ENCODE assay signal across 26 cellular contexts in genomic region chr2:217614498-217614897, GRCh38.
A peak's percentile ranks its signal among the peaks of the same experiment; 100 is the strongest.
DNase-seq lines count a peak whose midpoint lies in the region; ATAC-seq and TF ChIP-seq lines count a peak whose summit lies in the region.
"Had no signal": no experiment of that assay in that cellular context is flagged by ENCODE, and none has a peak within 500 bp of the region (broad histone marks: within the 10 kb centered on the region; RNA-seq: fewer than 3 reads in every experiment).

No MANE protein-coding gene starts in this region.

- no peak overlapping the region for H3K4me3 Mint-ChIP-seq in activated CD4-positive, alpha-beta T cell treated with anti-CD3 and anti-CD28 coated beads for 36 hours
- no peak overlapping the region for H3K4me3 Mint-ChIP-seq in activated B cell treated with CpG ODN at 0.5 μM for 24 hours
- H3K4me3 Mint-ChIP-seq: CD4-positive, CD25-positive, alpha-beta regulatory T cell; dendritic cell treated with granulocyte-macrophage colony-stimulating factor and Interleukin-4, amounts not matched to agents 40 ng/mL and 50 ng/mL, for 4 days; GM23338; stimulated activated effector memory CD8-positive, alpha-beta T cell treated with anti-CD3 and anti-CD28 coated beads, Interleukin-12 subunit alpha, Interleukin-12 subunit beta, amount 100 ng/mL, for 72 hours; T-helper 2 cell treated with Interferon-gamma antibody and Interleukin-4, amounts not matched to agents 5 μg/mL and 100 μg/mL, for 36 hours had no signal

- H3K9me3 ChIP-seq in effector memory CD4-positive, alpha-beta T cell (ENCODE audit: control insufficient read depth, low read length), result no peaks in the 10 kb centered on the region
- H3K9me3 ChIP-seq: A549, body of pancreas, esophagus muscularis mucosa, psoas muscle, upper lobe of right lung had no signal

- H3K9me3 Mint-ChIP-seq in activated CD4-positive, alpha-beta T cell treated with anti-CD3 and anti-CD28 coated beads for 36 hours (ENCODE audit: low read depth), result no peaks in the 10 kb centered on the region
- H3K9me3 Mint-ChIP-seq in activated B cell treated with CpG ODN at 0.5 μM for 24 hours, result no peaks in the 10 kb centered on the region
- H3K9me3 Mint-ChIP-seq: dendritic cell treated with granulocyte-macrophage colony-stimulating factor and Interleukin-4, amounts not matched to agents 40 ng/mL and 50 ng/mL, for 4 days; GM23338; naive thymus-derived CD8-positive, alpha-beta T cell; stimulated activated effector memory CD8-positive, alpha-beta T cell treated with anti-CD3 and anti-CD28 coated beads, Interleukin-12 subunit alpha, Interleukin-12 subunit beta, amount 100 ng/mL, for 72 hours; T-helper 2 cell treated with Interferon-gamma antibody and Interleukin-4, amounts not matched to agents 5 μg/mL and 100 μg/mL, for 36 hours had no signal

- peak; percentile 27 for ATAC-seq in activated CD4-positive, alpha-beta T cell treated with anti-CD3 and anti-CD28 coated beads for 36 hours
- ATAC-seq in GM18868 (IDR thresholded peaks at IDR 0.05; ENCODE audit: unreplicated experiment) (peak; percentile 59), HG03039 (IDR thresholded peaks at IDR 0.05; ENCODE audit: unreplicated experiment) (peak; percentile 47), activated B cell treated with CpG ODN at 0.5 μM for 24 hours (ENCODE audit: low read depth) (peak; percentile 31)
- ATAC-seq: A549; activated naive CD4-positive, alpha-beta T cell treated with anti-CD3 and anti-CD28 coated beads, Interleukin-2, amount 50 U/mL, for 72 hours; body of pancreas; GM23338; naive thymus-derived CD8-positive, alpha-beta T cell; psoas muscle; stimulated activated effector memory CD8-positive, alpha-beta T cell treated with anti-CD3 and anti-CD28 coated beads, Interleukin-12 subunit alpha, Interleukin-12 subunit beta, amount 100 ng/mL, for 72 hours; upper lobe of right lung had no signal

- H3K27me3 ChIP-seq in effector memory CD4-positive, alpha-beta T cell (replicated peaks; ENCODE audit: control insufficient read depth, insufficient read depth, low read length, poor library complexity, severe bottlenecking), result no peaks in the 10 kb centered on the region
- H3K27me3 ChIP-seq: body of pancreas, esophagus muscularis mucosa, upper lobe of right lung had no signal

- H3K36me3 Mint-ChIP-seq in activated CD4-positive, alpha-beta T cell treated with anti-CD3 and anti-CD28 coated beads for 36 hours (ENCODE audit: low read depth), result no peaks in the 10 kb centered on the region
- H3K36me3 Mint-ChIP-seq in activated B cell treated with CpG ODN at 0.5 μM for 24 hours (ENCODE audit: low read depth), result no peaks in the 10 kb centered on the region
- H3K36me3 Mint-ChIP-seq: CD4-positive, CD25-positive, alpha-beta regulatory T cell; naive thymus-derived CD8-positive, alpha-beta T cell had no signal

- CTCF ChIA-PET in activated CD4-positive, alpha-beta T cell treated with anti-CD3 and anti-CD28 coated beads for 36 hours (lab: Charles Lee), result no interaction called here
- CTCF ChIA-PET in activated B cell treated with CpG ODN at 0.5 μM for 24 hours (lab: Charles Lee), result no interaction called here

- H3K27ac Mint-ChIP-seq in activated CD4-positive, alpha-beta T cell treated with anti-CD3 and anti-CD28 coated beads for 36 hours, result no peak overlapping the region
- no peak overlapping the region for H3K27ac Mint-ChIP-seq in activated B cell treated with CpG ODN at 0.5 μM for 24 hours
- H3K27ac Mint-ChIP-seq: activated naive CD4-positive, alpha-beta T cell treated with anti-CD3 and anti-CD28 coated beads, Interleukin-2, amount 50 U/mL, for 72 hours; CD4-positive, CD25-positive, alpha-beta regulatory T cell; dendritic cell treated with granulocyte-macrophage colony-stimulating factor and Interleukin-4, amounts not matched to agents 40 ng/mL and 50 ng/mL, for 4 days; GM23338; T-helper 2 cell treated with Interferon-gamma antibody and Interleukin-4, amounts not matched to agents 5 μg/mL and 100 μg/mL, for 36 hours had no signal

- no peak for TF ChIP-seq CTCF in activated B cell treated with CpG ODN at 0.5 μM for 24 hours (IDR thresholded peaks at IDR 0.05)

- peaks cover 17% of the 10 kb centered on the region for H3K4me1 ChIP-seq in effector memory CD4-positive, alpha-beta T cell (ENCODE audit: control insufficient read depth, insufficient read depth, low read length, poor library complexity, severe bottlenecking)
- H3K4me1 ChIP-seq: A549, body of pancreas had no signal

- H3K27me3 Mint-ChIP-seq in activated CD4-positive, alpha-beta T cell treated with anti-CD3 and anti-CD28 coated beads for 36 hours, result no peaks in the 10 kb centered on the region
- no peaks in the 10 kb centered on the region for H3K27me3 Mint-ChIP-seq in activated B cell treated with CpG ODN at 0.5 μM for 24 hours
- H3K27me3 Mint-ChIP-seq: CD4-positive, CD25-positive, alpha-beta regulatory T cell; naive thymus-derived CD8-positive, alpha-beta T cell had no signal

- peaks cover 42% of the 10 kb centered on the region for H3K4me1 Mint-ChIP-seq in activated CD4-positive, alpha-beta T cell treated with anti-CD3 and anti-CD28 coated beads for 36 hours
- peaks cover 9% of the 10 kb centered on the region for H3K4me1 Mint-ChIP-seq in activated B cell treated with CpG ODN at 0.5 μM for 24 hours

- H3K27ac ChIP-seq in effector memory CD4-positive, alpha-beta T cell (ENCODE audit: insufficient read depth, low read length, poor library complexity, severe bottlenecking), result no peak overlapping the region
- H3K27ac ChIP-seq: A549, body of pancreas, esophagus muscularis mucosa, psoas muscle, upper lobe of right lung had no signal

- intact Hi-C loops in activated CD4-positive, alpha-beta T cell treated with anti-CD3 and anti-CD28 coated beads for 36 hours (cut with DNase I, micrococcal nuclease), result loop anchor here in 1 of 2 experiments (5.0 kb wide), 1 partner anchor 392 kb away; no protein-coding TSS in a partner anchor
- intact Hi-C loops in activated B cell treated with CpG ODN at 0.5 μM for 24 hours (cut with micrococcal nuclease), result no loop called here

- POLR2A ChIA-PET in activated CD4-positive, alpha-beta T cell treated with anti-CD3 and anti-CD28 coated beads for 36 hours (lab: Charles Lee), result no interaction called here
- POLR2A ChIA-PET in activated B cell treated with CpG ODN at 0.5 μM for 24 hours (lab: Charles Lee), result no interaction called here

- H3K36me3 ChIP-seq in effector memory CD4-positive, alpha-beta T cell (ENCODE audit: control insufficient read depth, insufficient read depth, low read length), result no peaks in the 10 kb centered on the region
- H3K36me3 ChIP-seq: esophagus muscularis mucosa, upper lobe of right lung had no signal

- H3K4me3 ChIP-seq in effector memory CD4-positive, alpha-beta T cell (ENCODE audit: insufficient read depth, low read depth, low read length, poor library complexity, severe bottlenecking), result no peak overlapping the region
- H3K4me3 ChIP-seq: A549, body of pancreas, esophagus muscularis mucosa, GM23338, psoas muscle, upper lobe of right lung had no signal

- DNase-seq in activated CD4-positive, alpha-beta T cell treated with anti-CD3 and anti-CD28 coated beads for 36 hours, result peak; percentile 30
- DNase-seq in activated CD4-positive, alpha-beta T cell treated with anti-CD3 and anti-CD28 coated beads, Interleukin-2, amount 50 U/mL, for 1 hour, result no peak
- DNase-seq in activated B cell treated with CpG ODN at 0.5 μM for 24 hours (no peak), NCI-H345 (lab: John Stamatoyannopoulos, UW) (no peak), anterior cingulate cortex (lab: John Stamatoyannopoulos, UW) (no peak)
- no peak for DNase-seq in effector memory CD4-positive, alpha-beta T cell
- DNase-seq: activated CD4-positive, CD25-positive, alpha-beta regulatory T cell treated with anti-CD3 and anti-CD28 coated beads, Interleukin-2, amount 50 U/mL, for 72 hours; activated CD8-positive, alpha-beta memory T cell treated with anti-CD3 and anti-CD28 coated beads, Interleukin-2, amount 50 U/mL, for 48 hours; body of pancreas; CD4-positive, CD25-positive, alpha-beta regulatory T cell; DMS79 treated with DMSO at 0.1 percent for 48 hours; naive thymus-derived CD8-positive, alpha-beta T cell; NCI-H1694; NCI-H446; psoas muscle; Right ventricle myocardium superior; upper lobe of right lung had no signal
